17 cellular contexts compared by ENCODE assay signal in the genomic region with DNA sequence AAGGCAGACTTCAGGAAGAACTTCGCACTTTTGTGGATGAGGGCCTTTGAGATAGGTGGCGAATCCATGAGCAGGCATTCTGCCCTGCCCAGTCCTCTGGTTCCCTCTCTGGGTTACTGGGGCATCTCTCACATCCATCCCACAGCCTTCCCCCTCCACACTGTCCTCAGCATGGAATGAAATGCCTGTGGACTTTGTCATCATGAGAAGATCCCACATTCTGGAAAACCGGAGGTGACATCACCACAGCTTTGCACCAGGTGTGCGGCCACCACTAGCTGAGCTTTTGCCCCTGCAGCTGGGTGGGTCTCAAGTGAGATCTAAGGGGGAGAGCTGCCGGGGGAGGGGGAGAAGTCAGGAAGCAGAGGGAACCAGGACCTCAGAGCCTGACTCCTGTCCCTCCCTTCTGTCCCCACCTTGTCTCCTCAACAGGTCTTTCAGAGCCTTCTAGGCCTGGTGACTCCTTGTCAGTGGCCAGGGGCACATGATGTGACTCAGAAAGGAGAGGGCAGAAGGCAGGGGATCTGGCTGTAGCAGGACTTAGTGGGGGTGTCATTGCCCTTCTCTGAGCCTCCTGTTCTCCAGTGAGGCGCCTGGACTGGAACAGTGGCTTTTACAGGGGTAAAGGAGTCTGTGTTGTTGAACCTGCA. TPM values are rescaled to one million over a fixed set of nuclear protein-coding genes. Genes with fewer than 3 reads are reported as not detected.
DNase-seq lines count a peak whose midpoint lies in the region; ATAC-seq, FAIRE-seq and TF ChIP-seq lines count a peak whose summit lies in the region.
"Had no signal": no experiment of that assay in that cellular context is flagged by ENCODE, and none has a peak within 500 bp of the region (broad histone marks: within the 10 kb centered on the region; RNA-seq: fewer than 3 reads in every experiment).

No MANE protein-coding gene starts in this region.

- no peak for TF ChIP-seq POLR2A in H54 (IDR thresholded peaks at IDR 0.05; ENCODE audit: low read depth, low read length)
- TF ChIP-seq POLR2A in ovary (IDR thresholded peaks at IDR 0.05) = no peak

- no TSS peak for BruUV-seq in Panc1 (replicated peaks; lab: Mats Ljungman, UMichigan)

- H2AFZ ChIP-seq in ACC112 (ENCODE audit: low read length, unreplicated experiment) = no peak overlapping the region

- H3K27ac ChIP-seq in ACC112 (ENCODE audit: low read depth, low read length) = 0 out of 2 replicates have a peak overlapping the region, but pooled peaks have one; percentile 27
- H3K27ac ChIP-seq in Panc1 (ENCODE audit: low read length) = no peak overlapping the region
- H3K27ac ChIP-seq in ovary = no peak overlapping the region
- H3K27ac ChIP-seq: right atrium auricular region had no signal

- in situ Hi-C loops in Panc1 (cut with HindIII; ENCODE audit: low pct_unique_long_range_greater_than_20kb, low sequenced_read_pairs) = no loop called here

- TF ChIP-seq EP300 in ovary (IDR thresholded peaks at IDR 0.05) = no peak

- H3K79me2 ChIP-seq in ACC112 (ENCODE audit: control insufficient read depth, insufficient read depth, low read length, unreplicated experiment) = no peaks in the 10 kb centered on the region

- H3K9me3 ChIP-seq in Panc1 (ENCODE audit: control insufficient read depth, insufficient read depth, low read depth, low read length) = no peaks in the 10 kb centered on the region
- H3K9me3 ChIP-seq in ovary = no peaks in the 10 kb centered on the region
- H3K9me3 ChIP-seq: right atrium auricular region had no signal

- H3K4me3 ChIP-seq in ACC112 (ENCODE audit: low read depth, low read length) = no peak overlapping the region
- H3K4me3 ChIP-seq in Panc1 (ENCODE audit: low read depth in 2 of 2, low read length in 2 of 2) = no peak overlapping the region
- H3K4me3 ChIP-seq in ovary = no peak overlapping the region
- H3K4me3 ChIP-seq: right atrium auricular region had no signal

- H3K4me1 ChIP-seq in ACC112 (ENCODE audit: control insufficient read depth, insufficient read depth, low read length, unreplicated experiment) = peaks cover 34% of the 10 kb centered on the region
- H3K4me1 ChIP-seq in Panc1 (ENCODE audit: control insufficient read depth, insufficient read depth, low read length) = no peaks in the 10 kb centered on the region
- peaks cover 2% of the 10 kb centered on the region for H3K4me1 ChIP-seq in ovary (ENCODE audit: insufficient read depth)

- POLR2A ChIA-PET in Panc1 (lab: Charles Lee) = no interaction called here

- no peak for TF ChIP-seq CTCF in Panc1 (IDR thresholded peaks at IDR 0.05)
- TF ChIP-seq CTCF in ovary (IDR thresholded peaks at IDR 0.05) = no peak

- CTCF ChIA-PET in Panc1 (lab: Charles Lee) = no interaction called here

- no peaks in the 10 kb centered on the region for H3K27me3 ChIP-seq in ACC112 (ENCODE audit: insufficient read depth, low read length)
- H3K27me3 ChIP-seq in Panc1 (ENCODE audit: control insufficient read depth, insufficient read depth, low read length) = no peaks in the 10 kb centered on the region
- H3K27me3 ChIP-seq in ovary = no peaks in the 10 kb centered on the region
- H3K27me3 ChIP-seq: right atrium auricular region had no signal

- H3K36me3 ChIP-seq in ACC112 (ENCODE audit: insufficient read depth, low read length) (no peaks in the 10 kb centered on the region), Panc1 (ENCODE audit: control insufficient read depth, insufficient read depth, low read length) (no peaks in the 10 kb centered on the region), ovary (no peaks in the 10 kb centered on the region)
- H3K36me3 ChIP-seq: right atrium auricular region had no signal

- DNase-seq in H54 (ENCODE audit: insufficient read length, low spot score) (peak; percentile 82), Panc1 (ENCODE audit: low read depth, low spot score) (no peak), hepatic stellate cell (ENCODE audit: low spot score) (peak; percentile 75), NCI-H2081 treated with DMSO at 0.1 percent for 48 hours (lab: John Stamatoyannopoulos, UW) (no peak), ovary (no peak)
- DNase-seq: activated CD4-positive, alpha-beta T cell treated with anti-CD3 and anti-CD28 coated beads for 48 hours; activated naive CD4-positive, alpha-beta T cell treated with Interleukin-2 at 50 U/mL for 16 hours; AML-193; kidney; NCI-H1105 treated with DMSO at 0.1 percent for 48 hours; NCI-H345; SHP77 treated with DMSO at 0.1 percent for 48 hours; T1000 had no signal

- peak; percentile 67 for FAIRE-seq in H54 (lab: Jason Lieb, UNC)
- FAIRE-seq: kidney had no signal

- ATAC-seq in Panc1 (0 out of 2 replicates have a peak, but pooled peaks have one; percentile 16), HG03039 (IDR thresholded peaks at IDR 0.05; ENCODE audit: unreplicated experiment) (no peak)
- no peak for ATAC-seq in activated CD4-positive, CD25-positive, alpha-beta regulatory T cell treated with anti-CD3 and anti-CD28 coated beads, Interleukin-2, amount 50 U/mL, for 24 hours

- 86 to 90% (median 88%) methylated on average over 6 of the region's 6 CpGs for WGBS in ovary, 3 donors

- intact Hi-C loops in Panc1 (cut with micrococcal nuclease; ENCODE audit: unreplicated experiment) = no loop called here
- intact Hi-C loops in ovary (cut with DNase I) = no loop called here

RNA-seq across cellular contexts. Expression of a gene that starts 40.0 kb away (rescaled TPM):
- total RNA-seq in Panc1 (2021; ENCODE audit: unreplicated experiment) = 11.2 TPM
- 10.6 TPM for polyA plus RNA-seq in Panc1 (2012; ENCODE audit: insufficient read length)
- under 1 TPM in 1 of 7 donors, not detected in 6; 0.10 TPM for total RNA-seq in ovary
- not detected for polyA plus RNA-seq in ovary

Comparison
In these comparisons a context has a peak if more than half of its experiments do, and no peak if none do; other contexts are left out.
1. DNase-seq: peak in H54 (single experiment) and hepatic stellate cell (single experiment); none in Panc1 (single experiment), NCI-H2081 treated with DMSO at 0.1 percent for 48 hours (single experiment) and ovary (0 of 5).
2. RNA of a gene that starts 40.0 kb away (total RNA-seq): 11.2 TPM in Panc1 (single experiment); 0.10 TPM in ovary; every median in the first group is over 10 times any median in the second.